In the genomic region with DNA sequence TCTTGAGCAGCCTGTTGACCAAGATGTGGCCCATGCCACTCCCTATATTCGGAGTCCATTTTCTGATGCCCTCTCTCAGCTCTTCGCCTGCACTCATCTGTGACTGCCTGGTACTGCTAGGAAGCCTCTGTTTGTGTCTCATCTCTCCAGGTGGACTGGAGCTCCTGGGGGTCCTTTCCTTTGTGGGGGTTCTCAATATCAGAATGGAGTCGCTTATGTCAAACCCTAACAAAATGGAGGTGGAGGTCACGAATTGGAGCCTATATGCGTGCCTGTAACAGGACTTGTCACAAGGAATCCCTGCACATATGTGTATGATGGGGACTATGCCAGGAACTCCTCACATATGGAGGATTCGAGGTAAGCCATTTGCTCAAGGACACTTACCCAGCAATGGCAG, we compare ENCODE assay signal across 21 cellular contexts. TPM values are rescaled to one million over a fixed set of nuclear protein-coding genes. Genes with fewer than 3 reads are reported as not detected.
DNase-seq lines count a peak whose midpoint lies in the region; ATAC-seq, FAIRE-seq and TF ChIP-seq lines count a peak whose summit lies in the region.
"Had no signal": no experiment of that assay in that cellular context is flagged by ENCODE, and none has a peak within 500 bp of the region (broad histone marks: within the 10 kb centered on the region; RNA-seq: fewer than 3 reads in every experiment).

No MANE protein-coding gene starts in this region.

- no peak overlapping the region for H2AFZ ChIP-seq in K562 (ENCODE audit: low read depth, low read length)
- H2AFZ ChIP-seq: GM23338 had no signal

- no peaks in the 10 kb centered on the region for H3K9me1 ChIP-seq in K562 (ENCODE audit: control insufficient read depth, insufficient read depth, low read length)

- H3K4me1 Mint-ChIP-seq in activated CD4-positive, alpha-beta T cell treated with anti-CD3 and anti-CD28 coated beads, Interleukin-2, amount 10 ng/mL, durations not matched to agents 7 days and 5 days: peaks cover 11% of the 10 kb centered on the region
- H3K4me1 Mint-ChIP-seq in stimulated activated effector memory CD8-positive, alpha-beta T cell treated with anti-CD3 and anti-CD28 coated beads, Interleukin-12 subunit alpha, Interleukin-12 subunit beta, amount 100 ng/mL, for 72 hours: peaks cover 40% of the 10 kb centered on the region
- H3K4me1 Mint-ChIP-seq in natural killer cell: peaks cover 10 to 18% of the 10 kb centered on the region in 2 donors
- H3K4me1 Mint-ChIP-seq: B cell, H9 had no signal

- peaks cover 38% of the 10 kb centered on the region for H3K9me3 Mint-ChIP-seq in activated CD4-positive, alpha-beta T cell treated with anti-CD3 and anti-CD28 coated beads, Interleukin-2, amount 10 ng/mL, durations not matched to agents 7 days and 5 days
- H3K9me3 Mint-ChIP-seq in stimulated activated effector memory CD8-positive, alpha-beta T cell treated with anti-CD3 and anti-CD28 coated beads, Interleukin-12 subunit alpha, Interleukin-12 subunit beta, amount 100 ng/mL, for 72 hours: peaks cover 12% of the 10 kb centered on the region
- peaks cover 0 to 12% of the 10 kb centered on the region in 2 donors for H3K9me3 Mint-ChIP-seq in natural killer cell

- in situ Hi-C loops in K562 (cut with MboI): no loop called here

- no peak overlapping the region for H3K4me3 ChIP-seq in K562
- H3K4me3 ChIP-seq: BLaER1, GM23338 had no signal

- H3K4me2 ChIP-seq in K562 (ENCODE audit: insufficient read depth, low read length): no peak overlapping the region
- H3K4me2 ChIP-seq: BLaER1, GM23338 had no signal

- no peaks in the 10 kb centered on the region for H3K9me3 ChIP-seq in K562 (replicated peaks; ENCODE audit: control insufficient read depth, insufficient read depth, low read depth, low read length)

- FAIRE-seq in K562 (lab: Jason Lieb, UNC): no peak
- FAIRE-seq: A204.1, D721Med, GM12891 had no signal

- BruUV-seq in K562 (replicated peaks; lab: Mats Ljungman, UMichigan): no TSS peak

- TF ChIP-seq CTCF in K562 (IDR thresholded peaks at IDR 0.05 in 2 of 3, conservative IDR thresholded peaks at IDR 0.05 in 1 of 3; ENCODE audit: insufficient read depth in 2 of 3, low read depth in 1 of 3, low read length in 3 of 3): no peak
- no peak for TF ChIP-seq CTCF in natural killer cell (IDR thresholded peaks at IDR 0.05)

- no peak overlapping the region for H3K9ac ChIP-seq in K562 (ENCODE audit: insufficient read depth in 1 of 2, low read depth in 2 of 2, low read length in 2 of 2)
- H3K9ac ChIP-seq: BLaER1 had no signal

- TF ChIP-seq RAD21 in K562 (CRISPR knock-in tag; conservative IDR thresholded peaks at IDR 0.05 in 1 of 2, IDR thresholded peaks at IDR 0.05 in 1 of 2): no peak

- intact Hi-C loops in K562 (cut with micrococcal nuclease): no loop called here
- intact Hi-C loops in natural killer cell (cut with micrococcal nuclease): no loop called here

- ATAC-seq in K562 (no peak), natural killer cell (no peak), GM18505 (IDR thresholded peaks at IDR 0.05; ENCODE audit: unreplicated experiment) (no peak)
- ATAC-seq in stimulated activated effector memory CD8-positive, alpha-beta T cell treated with anti-CD3 and anti-CD28 coated beads, Interleukin-12 subunit alpha, Interleukin-12 subunit beta, amount 100 ng/mL, for 72 hours: no peak
- ATAC-seq: GM23338, HCT116 had no signal

- H3K27ac Mint-ChIP-seq in activated CD4-positive, alpha-beta T cell treated with anti-CD3 and anti-CD28 coated beads, Interleukin-2, amount 10 ng/mL, durations not matched to agents 7 days and 5 days: peak overlapping the region; percentile 25
- H3K27ac Mint-ChIP-seq in stimulated activated effector memory CD8-positive, alpha-beta T cell treated with anti-CD3 and anti-CD28 coated beads, Interleukin-12 subunit alpha, Interleukin-12 subunit beta, amount 100 ng/mL, for 72 hours: peak overlapping the region; percentile 20
- no peak overlapping the region for H3K27ac Mint-ChIP-seq in natural killer cell
- H3K27ac Mint-ChIP-seq: B cell, GM23338 had no signal

- no peaks in the 10 kb centered on the region for H3K27me3 ChIP-seq in K562 (ENCODE audit: control insufficient read depth in 2 of 2, insufficient read depth in 2 of 2, low read length in 2 of 2)
- H3K27me3 ChIP-seq: BLaER1 had no signal

- H3K4me3 Mint-ChIP-seq in activated CD4-positive, alpha-beta T cell treated with anti-CD3 and anti-CD28 coated beads, Interleukin-2, amount 10 ng/mL, durations not matched to agents 7 days and 5 days: no peak overlapping the region
- no peak overlapping the region for H3K4me3 Mint-ChIP-seq in stimulated activated effector memory CD8-positive, alpha-beta T cell treated with anti-CD3 and anti-CD28 coated beads, Interleukin-12 subunit alpha, Interleukin-12 subunit beta, amount 100 ng/mL, for 72 hours
- no peak overlapping the region for H3K4me3 Mint-ChIP-seq in natural killer cell
- H3K4me3 Mint-ChIP-seq: B cell; CD8-positive, alpha-beta memory T cell; GM23338; H9 had no signal

- peaks cover 56% of the 10 kb centered on the region for H3K36me3 Mint-ChIP-seq in activated CD4-positive, alpha-beta T cell treated with anti-CD3 and anti-CD28 coated beads, Interleukin-2, amount 10 ng/mL, durations not matched to agents 7 days and 5 days (ENCODE audit: low read depth)
- H3K36me3 Mint-ChIP-seq in stimulated activated effector memory CD8-positive, alpha-beta T cell treated with anti-CD3 and anti-CD28 coated beads, Interleukin-12 subunit alpha, Interleukin-12 subunit beta, amount 100 ng/mL, for 72 hours: peaks cover 3% of the 10 kb centered on the region
- peaks cover 16% of the 10 kb centered on the region for H3K36me3 Mint-ChIP-seq in natural killer cell

- WGBS in K562 (ENCODE audit: insufficient coverage, low coverage, missing lambda C conversion rate): 57% methylated on average over 6 of the region's 6 CpGs

- POLR2A ChIA-PET in activated CD4-positive, alpha-beta T cell treated with anti-CD3 and anti-CD28 coated beads, Interleukin-2, amount 10 ng/mL, durations not matched to agents 7 days and 5 days (lab: Charles Lee): no interaction called here
- POLR2A ChIA-PET in K562 (lab: Yijun Ruan, JAX): interaction anchor here (0.6 to 1.2 kb wide), 7 partner anchors 8 to 241 kb away, joined by 3 to 5 read pairs (median 3); no protein-coding TSS in a partner anchor

- H3K79me2 ChIP-seq in K562 (ENCODE audit: control insufficient read depth, insufficient read depth, low read length): no peaks in the 10 kb centered on the region

- TF ChIP-seq POLR2A in K562 (conservative IDR thresholded peaks at IDR 0.05) (no peak), GM18505 (IDR thresholded peaks at IDR 0.05; ENCODE audit: borderline replicate concordance, extremely low read depth, insufficient read depth, insufficient read length) (no peak)

- TF ChIP-seq EP300 in K562 (IDR thresholded peaks at IDR 0.05; ENCODE audit: low read length): no peak

- peaks cover 0 to 15% of the 10 kb centered on the region in 2 experiments; a peak in 3 of 5 replicates for H3K4me1 ChIP-seq in K562 (replicated peaks in 1 of 2; ENCODE audit: control insufficient read depth in 2 of 2, insufficient read depth in 2 of 2, low read length in 2 of 2)
- H3K4me1 ChIP-seq: BLaER1 had no signal

- H4K20me1 ChIP-seq in K562 (replicated peaks; ENCODE audit: control insufficient read depth, insufficient read depth, low read length): no peaks in the 10 kb centered on the region
- H4K20me1 ChIP-seq: BLaER1 had no signal

- no peak for DNase-seq in activated CD4-positive, alpha-beta T cell treated with anti-CD3 and anti-CD28 coated beads, Interleukin-2, amount 10 ng/mL, durations not matched to agents 7 days and 5 days
- no peak for DNase-seq in activated CD4-positive, alpha-beta T cell treated with anti-CD3 and anti-CD28 coated beads for 1 hour
- DNase-seq in K562 (ENCODE audit: extremely low read depth in 1 of 4, low spot score in 3 of 4) (no peak), natural killer cell (no peak)
- DNase-seq in stimulated activated effector memory CD8-positive, alpha-beta T cell treated with anti-CD3 and anti-CD28 coated beads, Interleukin-12 subunit alpha, Interleukin-12 subunit beta, amount 100 ng/mL, for 72 hours (ENCODE audit: low spot score in 2 of 2): no peak
- DNase-seq: CD4-positive, CD25-positive, alpha-beta regulatory T cell; CD8-positive, alpha-beta memory T cell; DMS53; DMS79 treated with DMSO at 0.1 percent for 48 hours; GF-D8; H9 had no signal

- CTCF ChIA-PET in activated CD4-positive, alpha-beta T cell treated with anti-CD3 and anti-CD28 coated beads, Interleukin-2, amount 10 ng/mL, durations not matched to agents 7 days and 5 days (lab: Charles Lee): interaction anchor here (0.7 to 1.6 kb wide), 6 partner anchors 11 to 38 kb away, joined by 3 to 6 read pairs (median 4); no protein-coding TSS in a partner anchor
- CTCF ChIA-PET in K562 (lab: Yijun Ruan, JAX; ENCODE audit: low intra/inter-chr PET ratio): no interaction called here

- no peaks in the 10 kb centered on the region for H3K27me3 Mint-ChIP-seq in activated CD4-positive, alpha-beta T cell treated with anti-CD3 and anti-CD28 coated beads, Interleukin-2, amount 10 ng/mL, durations not matched to agents 7 days and 5 days
- H3K27me3 Mint-ChIP-seq in natural killer cell (ENCODE audit: low read depth in 2 of 2): no peaks in the 10 kb centered on the region
- H3K27me3 Mint-ChIP-seq: B cell; CD4-positive, CD25-positive, alpha-beta regulatory T cell; CD8-positive, alpha-beta memory T cell had no signal

- no peaks in the 10 kb centered on the region for H3K36me3 ChIP-seq in K562 (ENCODE audit: control insufficient read depth, insufficient read depth, low read length)
- H3K36me3 ChIP-seq: BLaER1 had no signal

- H3K27ac ChIP-seq in K562 (ENCODE audit: extremely low read depth, low read depth, low read length): no peak overlapping the region
- H3K27ac ChIP-seq: 22Rv1, BLaER1, C4-2B had no signal

RNA-seq across cellular contexts. Expression of a gene that starts 46.7 kb away (rescaled TPM):
- 100 to 1,000 TPM; 190 to 201 TPM for total RNA-seq in activated CD4-positive, alpha-beta T cell treated with anti-CD3 and anti-CD28 coated beads, Interleukin-2, amount 10 ng/mL, durations not matched to agents 7 days and 5 days
- 87.2 and 88.1 TPM in 2 replicates for total RNA-seq in K562 (2011; cell fraction: chromatin; rRNA removed; ENCODE audit: low replicate concordance)
- 116 and 117 TPM in 2 replicates for total RNA-seq in K562 (2011; cell fraction: nucleolus; rRNA removed)
- total RNA-seq in K562 (2011; cell fraction: nucleoplasm; rRNA removed): 142 and 177 TPM in 2 replicates
- total RNA-seq in K562 (2014; rRNA removed) (331 and 367 TPM in 2 replicates), K562 (2014; rRNA removed; fragmentation: Illumina TruSeq; extraction: Trizol) (629 and 685 TPM in 2 replicates), K562 (2015; rRNA removed; fragmentation: Illumina TruSeq; extraction: Trizol) (525 and 540 TPM in 2 replicates), K562 (2021) (509 and 580 TPM in 2 replicates), natural killer cell (10 to 100 TPM; 80.4 to 95.4 (median 94.9) TPM)
- polyA plus RNA-seq in K562 (2011; rRNA removed) (907 and 1,058 TPM in 2 replicates), K562 (2014; fragmentation: Illumina TruSeq; extraction: Trizol) (919 and 926 TPM in 2 replicates), K562 (2014; fragmentation: Nextera tagmentation; extraction: Ambion mirVana) (1,000 to 10,000 TPM; 2,628 to 2,722 TPM), K562 (2014; rRNA removed) (749 and 808 TPM in 2 replicates)
- polyA plus RNA-seq in K562 (2011; cell fraction: cytosol; rRNA removed): 395 and 662 TPM in 2 replicates
- 197 and 359 TPM in 2 replicates for polyA plus RNA-seq in K562 (2011; cell fraction: nucleus; rRNA removed)
- polyA plus RNA-seq in K562 (2012): 622 and 679 TPM in 2 replicates
- 421 and 488 TPM in 2 replicates for polyA minus RNA-seq in K562 (2011; rRNA and poly(A)+ RNA removed)
- polyA minus RNA-seq in K562 (2011; cell fraction: cytosol; rRNA and poly(A)+ RNA removed): 112 and 139 TPM in 2 replicates
- polyA minus RNA-seq in K562 (2011; cell fraction: nucleus; rRNA and poly(A)+ RNA removed): 67.7 and 113 TPM in 2 replicates

Comparison
In these comparisons a context has a peak if more than half of its experiments do, and no peak if none do; other contexts are left out.
1. H3K27ac Mint-ChIP-seq: peak in activated CD4-positive, alpha-beta T cell treated with anti-CD3 and anti-CD28 coated beads, Interleukin-2, amount 10 ng/mL, durations not matched to agents 7 days and 5 days (single experiment) and stimulated activated effector memory CD8-positive, alpha-beta T cell treated with anti-CD3 and anti-CD28 coated beads, Interleukin-12 subunit alpha, Interleukin-12 subunit beta, amount 100 ng/mL, for 72 hours (single experiment); none in natural killer cell (0 of 2).